ENCODE assay signal across 1 cellular context in genomic region chr20:34644345-34644744, GRCh38.
TF ChIP-seq lines count a peak whose summit lies in the region.

No MANE protein-coding gene starts in this region.

TF ChIP-seq in HepG2, 621 proteins besides CTCF, POLR2A, EP300 and RAD21:
- TF ChIP-seq ZKSCAN1 (IDR thresholded peaks at IDR 0.05; ENCODE audit: low read length) (peak; percentile 92), NPAS2 (CRISPR knock-in tag; IDR thresholded peaks at IDR 0.05; ENCODE audit: borderline replicate concordance) (no peak), TP53 (CRISPR knock-in tag; conservative IDR thresholded peaks at IDR 0.05) (no peak), PPARG (CRISPR knock-in tag; conservative IDR thresholded peaks at IDR 0.05) (no peak)
TF ChIP-seq in HepG2: peak in this region for 1.
